20 cellular contexts compared by ENCODE assay signal in the genomic region with DNA sequence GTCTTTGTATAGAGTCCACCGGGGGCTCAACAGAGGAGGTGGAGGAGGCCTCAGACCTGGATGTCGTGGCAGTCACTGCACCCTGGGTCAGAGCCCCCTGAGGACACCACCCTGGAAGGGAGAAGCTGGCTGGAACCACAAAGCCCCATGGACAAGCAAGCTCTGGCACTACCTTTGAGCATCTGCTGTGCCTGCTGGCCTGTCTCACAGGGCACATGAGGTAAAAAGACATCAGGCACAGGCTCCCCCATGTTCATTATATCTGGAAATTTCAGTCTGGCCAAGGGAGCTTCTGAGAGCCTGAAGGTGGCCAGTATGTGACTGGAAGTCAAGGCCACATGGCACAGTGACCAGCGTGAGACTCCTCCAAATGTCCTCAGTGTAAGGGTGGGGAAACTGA. TPM values are rescaled to one million over a fixed set of nuclear protein-coding genes. Genes with fewer than 3 reads are reported as not detected.
DNase-seq lines count a peak whose midpoint lies in the region; ATAC-seq and TF ChIP-seq lines count a peak whose summit lies in the region.
"Had no signal": no experiment of that assay in that cellular context is flagged by ENCODE, and none has a peak within 500 bp of the region (broad histone marks: within the 10 kb centered on the region; RNA-seq: fewer than 3 reads in every experiment).

No MANE protein-coding gene starts in this region.

- no peak for ATAC-seq in right lobe of liver
- ATAC-seq in GM19023 (IDR thresholded peaks at IDR 0.05; ENCODE audit: unreplicated experiment), result no peak
- ATAC-seq in GM18511 (IDR thresholded peaks at IDR 0.05; ENCODE audit: unreplicated experiment), result no peak

- TF ChIP-seq CTCF in right lobe of liver (IDR thresholded peaks at IDR 0.05), result no peak

- H3K4ac ChIP-seq in neuronal stem cell (ENCODE audit: low read length), result no peak overlapping the region

- no peak overlapping the region for H2AFZ ChIP-seq in neuronal stem cell (ENCODE audit: low read length)

- no CpG with 5 or more reads among the region's 3 CpGs for WGBS in neuronal stem cell (ENCODE audit: extremely low coverage in 2 of 2, insufficient read length in 2 of 2, insufficient replicate concordance in 1 of 2), 2 donors
- WGBS in right lobe of liver (ENCODE audit: insufficient coverage, low coverage, low lambda C conversion rate, missing lambda C conversion rate), result 66% methylated on average over 2 of the region's 3 CpGs

- H4K91ac ChIP-seq in neuronal stem cell (ENCODE audit: low read depth, low read length, poor library complexity), result no peak overlapping the region

- H3K4me3 ChIP-seq in neuronal stem cell (ENCODE audit: low read length in 2 of 2) (peak overlapping the region in 1 of 2 donors; percentile 46), right lobe of liver (no peak overlapping the region)
- H3K4me3 ChIP-seq: HAP-1 had no signal

- no peak overlapping the region for H3K23ac ChIP-seq in neuronal stem cell (ENCODE audit: low read depth, low read length, poor library complexity)

- H3K27me3 ChIP-seq in neuronal stem cell (ENCODE audit: control insufficient read depth in 3 of 3, insufficient read depth in 3 of 3, low read depth in 1 of 3, low read length in 3 of 3), result peaks cover 0 to 3% (median 0%) of the 10 kb centered on the region in 3 experiments
- H3K27me3 ChIP-seq in right lobe of liver, result no peaks in the 10 kb centered on the region

- no peak overlapping the region for H2BK120ac ChIP-seq in neuronal stem cell (ENCODE audit: low read depth, low read length)

- H3K27ac ChIP-seq in neuronal stem cell (replicated peaks; ENCODE audit: low read length), result no peak overlapping the region
- no peak overlapping the region for H3K27ac ChIP-seq in right lobe of liver
- H3K27ac ChIP-seq: 22Rv1 had no signal

- DNase-seq in DMS 273 (lab: John Stamatoyannopoulos, UW; ENCODE audit: unreplicated experiment) (peak; percentile 17), DMS 273 treated with DMSO at 0.1 percent for 48 hours (lab: John Stamatoyannopoulos, UW) (no peak), cerebellar cortex (ENCODE audit: low spot score) (peak; percentile 52), neuronal stem cell (ENCODE audit: low spot score) (no peak), right lobe of liver (no peak), globus pallidus (ENCODE audit: low spot score) (no peak)
- DNase-seq: AML-193; BE2C; Calu3; CD4-positive, alpha-beta memory T cell; COR-L47; DMS79; EL; GF-D8; GOT3; HFFc6 had no signal

- H3K36me3 ChIP-seq in neuronal stem cell (replicated peaks in 1 of 2; ENCODE audit: control insufficient read depth in 2 of 2, insufficient read depth in 2 of 2, low read length in 2 of 2), result no peaks in the 10 kb centered on the region
- H3K36me3 ChIP-seq in right lobe of liver, result no peaks in the 10 kb centered on the region
- H3K36me3 ChIP-seq: BE2C, HAP-1 had no signal

- H3K79me1 ChIP-seq in neuronal stem cell (ENCODE audit: low read depth, low read length), result no peaks in the 10 kb centered on the region

- no peak overlapping the region for H2BK12ac ChIP-seq in neuronal stem cell (ENCODE audit: low read length)

- no peak overlapping the region for H4K8ac ChIP-seq in neuronal stem cell (ENCODE audit: low read depth, low read length)

- no peak overlapping the region for H2BK5ac ChIP-seq in neuronal stem cell (ENCODE audit: low read length)

- H3K9me3 ChIP-seq in neuronal stem cell (replicated peaks in 1 of 2; ENCODE audit: control insufficient read depth in 2 of 2, insufficient read depth in 1 of 2, low read depth in 1 of 2, low read length in 2 of 2) (no peaks in the 10 kb centered on the region), right lobe of liver (no peaks in the 10 kb centered on the region)
- H3K9me3 ChIP-seq: BE2C, HAP-1 had no signal

- H3K4me2 ChIP-seq in neuronal stem cell (ENCODE audit: insufficient read depth, low read length, poor library complexity, severe bottlenecking), result no peak overlapping the region

- H3K9ac ChIP-seq in neuronal stem cell (ENCODE audit: low read depth, low read length, poor library complexity), result no peak overlapping the region

- peak overlapping the region; percentile 82 for H3K18ac ChIP-seq in neuronal stem cell (ENCODE audit: low read length)

- H2BK15ac ChIP-seq in neuronal stem cell (ENCODE audit: low read length), result peak overlapping the region; percentile 21

- no peak for TF ChIP-seq POLR2A in right lobe of liver (IDR thresholded peaks at IDR 0.05)

- H3K14ac ChIP-seq in neuronal stem cell (ENCODE audit: low read length), result no peak overlapping the region

- intact Hi-C loops in right lobe of liver (cut with DNase I), result no loop called here

- H2AK5ac ChIP-seq in neuronal stem cell (ENCODE audit: low read depth, low read length), result peak overlapping the region; percentile 86

- peaks cover 0 to 1% of the 10 kb centered on the region in 2 donors for H3K4me1 ChIP-seq in neuronal stem cell (ENCODE audit: control insufficient read depth in 2 of 2, insufficient read depth in 1 of 2, low read depth in 1 of 2, low read length in 2 of 2)
- H3K4me1 ChIP-seq in right lobe of liver, result no peaks in the 10 kb centered on the region
- H3K4me1 ChIP-seq: BE2C, HAP-1 had no signal

RNA-seq across cellular contexts. Expression of a gene that starts 22.9 kb away (rescaled TPM):
- 0.10 TPM for polyA plus RNA-seq in neuronal stem cell (2013, experiment 1 of 2)
- polyA plus RNA-seq in neuronal stem cell (2013, experiment 2 of 2), result 0.07 TPM
- total RNA-seq in right lobe of liver, result under 1 TPM in 5 of 6 experiments, not detected in 1; 0.10 to 0.27 (median 0.25) TPM
- total RNA-seq: Calu3; CD4-positive, alpha-beta memory T cell; HFFc6 had no signal
- polyA plus RNA-seq: CD4-positive, alpha-beta memory T cell had no signal

Comparison
In these comparisons a context has a peak if more than half of its experiments do, and no peak if none do; other contexts are left out.
1. DNase-seq: peak in DMS 273 (single experiment) and cerebellar cortex (single experiment); none in DMS 273 treated with DMSO at 0.1 percent for 48 hours (single experiment), neuronal stem cell (single experiment), right lobe of liver (0 of 3) and globus pallidus (single experiment).